Comparison of ENCODE assay signal across 9 cellular contexts in genomic region chr10:132452216-132452650, GRCh38. TPM values are rescaled to one million over a fixed set of nuclear protein-coding genes. Genes with fewer than 3 reads are reported as not detected.
DNase-seq lines count a peak whose midpoint lies in the region; ATAC-seq and TF ChIP-seq lines count a peak whose summit lies in the region.
"Had no signal": no experiment of that assay in that cellular context is flagged by ENCODE, and none has a peak within 500 bp of the region (broad histone marks: within the 10 kb centered on the region; RNA-seq: fewer than 3 reads in every experiment).

No MANE protein-coding gene starts in this region.

- no peaks in the 10 kb centered on the region for H3K36me3 ChIP-seq in hepatocyte (replicated peaks; ENCODE audit: insufficient read depth, low read depth)
- H3K36me3 ChIP-seq: tibial artery had no signal

- no peak overlapping the region for H3K4me3 Mint-ChIP-seq in activated CD4-positive, alpha-beta T cell treated with anti-CD3 and anti-CD28 coated beads for 36 hours

- no peak for ATAC-seq in activated CD4-positive, alpha-beta T cell treated with anti-CD3 and anti-CD28 coated beads for 36 hours
- no peak for ATAC-seq in GM19035 (IDR thresholded peaks at IDR 0.05; ENCODE audit: unreplicated experiment)

- no peaks in the 10 kb centered on the region for H4K20me1 ChIP-seq in hepatocyte (ENCODE audit: insufficient read depth, poor library complexity, severe bottlenecking)

- H3K9me3 ChIP-seq in hepatocyte (ENCODE audit: low read depth): no peaks in the 10 kb centered on the region
- H3K9me3 ChIP-seq: tibial artery had no signal

- no peak overlapping the region for H3K4me2 ChIP-seq in hepatocyte

- TF ChIP-seq CTCF in hepatocyte (IDR thresholded peaks at IDR 0.05; ENCODE audit: poor library complexity): peak; percentile 6

- H3K27ac Mint-ChIP-seq in activated CD4-positive, alpha-beta T cell treated with anti-CD3 and anti-CD28 coated beads for 36 hours: peak overlapping the region; percentile 8

- peaks cover 20% of the 10 kb centered on the region for H3K4me1 ChIP-seq in hepatocyte (ENCODE audit: insufficient read depth)

- H3K9me2 ChIP-seq in hepatocyte (replicated peaks; ENCODE audit: insufficient read depth): no peaks in the 10 kb centered on the region

- CTCF ChIA-PET in activated CD4-positive, alpha-beta T cell treated with anti-CD3 and anti-CD28 coated beads for 36 hours (lab: Charles Lee): interaction anchor here (0.6 to 0.8 kb wide), 3 partner anchors 65 to 228 kb away, joined by 3 read pairs; no protein-coding TSS in a partner anchor

- H3K27me3 Mint-ChIP-seq in activated CD4-positive, alpha-beta T cell treated with anti-CD3 and anti-CD28 coated beads for 36 hours: no peaks in the 10 kb centered on the region

- no peaks in the 10 kb centered on the region for H3K36me3 Mint-ChIP-seq in activated CD4-positive, alpha-beta T cell treated with anti-CD3 and anti-CD28 coated beads for 36 hours (ENCODE audit: low read depth)

- intact Hi-C loops in activated CD4-positive, alpha-beta T cell treated with anti-CD3 and anti-CD28 coated beads for 36 hours (cut with DNase I, micrococcal nuclease): loop anchor here in 1 of 2 experiments (2.0 kb wide), 2 partner anchors 63 to 229 kb away; no protein-coding TSS in a partner anchor
- intact Hi-C loops in posterior vena cava (cut with DNase I): loop anchor here (5.0 kb wide), 3 partner anchors 60 to 230 kb away; no protein-coding TSS in a partner anchor

- WGBS in hepatocyte (ENCODE audit: low lambda C conversion rate, missing lambda C conversion rate): 93% methylated on average over 14 of the region's 14 CpGs

- peaks cover 22% of the 10 kb centered on the region for H3K4me1 Mint-ChIP-seq in activated CD4-positive, alpha-beta T cell treated with anti-CD3 and anti-CD28 coated beads for 36 hours

- H3K79me2 ChIP-seq in hepatocyte: no peaks in the 10 kb centered on the region

- no peak overlapping the region for H2AFZ ChIP-seq in hepatocyte

- no peak overlapping the region for H3K4me3 ChIP-seq in hepatocyte

- no peaks in the 10 kb centered on the region for H3K9me3 Mint-ChIP-seq in activated CD4-positive, alpha-beta T cell treated with anti-CD3 and anti-CD28 coated beads for 36 hours (ENCODE audit: low read depth)

- H3K27me3 ChIP-seq in hepatocyte: no peaks in the 10 kb centered on the region

- POLR2A ChIA-PET in activated CD4-positive, alpha-beta T cell treated with anti-CD3 and anti-CD28 coated beads for 36 hours (lab: Charles Lee): no interaction called here

- peak in 2 of 3 experiments; percentile 19 to 21 for DNase-seq in NCI-H1417 (lab: John Stamatoyannopoulos, UW)
- no peak for DNase-seq in NCI-H1417 treated with DMSO at 0.1 percent for 48 hours (lab: John Stamatoyannopoulos, UW)
- DNase-seq in activated CD4-positive, alpha-beta T cell treated with anti-CD3 and anti-CD28 coated beads for 36 hours: peak; percentile 64
- no peak for DNase-seq in hepatocyte (ENCODE audit: low spot score)
- peak; percentile 50 for DNase-seq in stimulated activated CD8-positive, alpha-beta memory T cell treated with anti-CD3 and anti-CD28 coated beads, Interleukin-4, amount 100 ng/mL, for 48 hours
- DNase-seq in cerebellum (ENCODE audit: low spot score): no peak
- DNase-seq in posterior vena cava (ENCODE audit: low spot score): no peak

- H3K27ac ChIP-seq in hepatocyte: peak overlapping the region; percentile 45

RNA-seq across cellular contexts. Expression of gene PWWP2B, which starts 55.2 kb away (rescaled TPM):
- total RNA-seq in activated CD4-positive, alpha-beta T cell treated with anti-CD3 and anti-CD28 coated beads for 36 hours: 1 to 10 TPM; 2.4 to 2.9 TPM
- total RNA-seq in hepatocyte (15.1 and 18.0 TPM in 2 replicates), cerebellum (4.7 TPM), posterior vena cava (10 to 100 TPM; 10.4 to 16.1 TPM)
- 10.7 and 12.7 TPM in 2 replicates for polyA plus RNA-seq in hepatocyte

Comparison
In these comparisons a context has a peak if more than half of its experiments do, and no peak if none do; other contexts are left out.
1. DNase-seq: peak in NCI-H1417 (2 of 3), activated CD4-positive, alpha-beta T cell treated with anti-CD3 and anti-CD28 coated beads for 36 hours (single experiment) and stimulated activated CD8-positive, alpha-beta memory T cell treated with anti-CD3 and anti-CD28 coated beads, Interleukin-4, amount 100 ng/mL, for 48 hours (single experiment); none in NCI-H1417 treated with DMSO at 0.1 percent for 48 hours (single experiment), hepatocyte (single experiment), cerebellum (single experiment) and posterior vena cava (single experiment).